8 cellular contexts compared by ENCODE assay signal in the genomic region with DNA sequence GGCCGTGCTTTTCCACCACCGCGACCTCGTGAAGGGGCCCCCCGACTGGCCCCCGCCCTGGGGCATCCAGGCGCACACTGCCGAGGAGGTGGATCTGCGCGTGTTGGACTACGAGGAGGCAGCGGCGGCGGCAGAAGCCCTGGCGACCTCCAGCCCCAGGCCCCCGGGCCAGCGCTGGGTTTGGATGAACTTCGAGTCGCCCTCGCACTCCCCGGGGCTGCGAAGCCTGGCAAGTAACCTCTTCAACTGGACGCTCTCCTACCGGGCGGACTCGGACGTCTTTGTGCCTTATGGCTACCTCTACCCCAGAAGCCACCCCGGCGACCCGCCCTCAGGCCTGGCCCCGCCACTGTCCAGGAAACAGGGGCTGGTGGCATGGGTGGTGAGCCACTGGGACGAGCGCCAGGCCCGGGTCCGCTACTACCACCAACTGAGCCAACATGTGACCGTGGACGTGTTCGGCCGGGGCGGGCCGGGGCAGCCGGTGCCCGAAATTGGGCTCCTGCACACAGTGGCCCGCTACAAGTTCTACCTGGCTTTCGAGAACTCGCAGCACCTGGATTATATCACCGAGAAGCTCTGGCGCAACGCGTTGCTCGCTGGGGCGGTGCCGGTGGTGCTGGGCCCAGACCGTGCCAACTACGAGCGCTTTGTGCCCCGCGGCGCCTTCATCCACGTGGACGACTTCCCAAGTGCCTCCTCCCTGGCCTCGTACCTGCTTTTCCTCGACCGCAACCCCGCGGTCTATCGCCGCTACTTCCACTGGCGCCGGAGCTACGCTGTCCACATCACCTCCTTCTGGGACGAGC. TPM values are rescaled to one million over a fixed set of nuclear protein-coding genes. Genes with fewer than 3 reads are reported as not detected.
DNase-seq lines count a peak whose midpoint lies in the region; ATAC-seq, FAIRE-seq and TF ChIP-seq lines count a peak whose summit lies in the region.

No MANE protein-coding gene starts in this region.

- H3K27ac ChIP-seq in CD4-positive, alpha-beta T cell (ENCODE audit: low read depth, low read length) = no peak overlapping the region
- H3K27ac ChIP-seq in vagina = peak overlapping the region; percentile 91

- in situ Hi-C loops in GM13976 (cut with MboI; ENCODE audit: low sequenced_read_pairs, unreplicated experiment) = loop anchor here (10.0 kb wide), 1 partner anchor 50 kb away; no protein-coding TSS in a partner anchor

- CTCF ChIA-PET in CD4-positive, alpha-beta T cell (lab: Charles Lee) = no interaction called here

- ATAC-seq in CD4-positive, alpha-beta T cell (ENCODE audit: poor library complexity) = no peak
- ATAC-seq in mucosa of descending colon (peak; percentile 15), HG02884 (IDR thresholded peaks at IDR 0.05; ENCODE audit: unreplicated experiment) (no peak)

- H3K4me3 ChIP-seq in mucosa of descending colon (peak overlapping the region; percentile 69), vagina (peak overlapping the region; percentile 60 to 97)

- TF ChIP-seq POLR2A in vagina (IDR thresholded peaks at IDR 0.05) = no peak

- no peak for TF ChIP-seq CTCF in CD4-positive, alpha-beta T cell (IDR thresholded peaks at IDR 0.05)
- TF ChIP-seq CTCF in mucosa of descending colon (IDR thresholded peaks at IDR 0.05) (no peak), vagina (IDR thresholded peaks at IDR 0.05) (no peak), GM13976 (IDR thresholded peaks at IDR 0.05; ENCODE audit: borderline replicate concordance, control extremely low read depth, extremely low read depth, insufficient read depth, missing control alignments) (no peak)

- peaks cover 39% of the 10 kb centered on the region for H3K4me1 ChIP-seq in mucosa of descending colon (ENCODE audit: low read depth)
- H3K4me1 ChIP-seq in vagina = peaks cover 54% of the 10 kb centered on the region

- H3K27me3 Mint-ChIP-seq in CD4-positive, alpha-beta T cell = no peaks in the 10 kb centered on the region

- FAIRE-seq in urothelium cell line (lab: Jason Lieb, UNC) = no peak

- no peaks in the 10 kb centered on the region for H3K9me3 Mint-ChIP-seq in CD4-positive, alpha-beta T cell

- DNase-seq in CD4-positive, alpha-beta T cell = peak in 1 of 10 experiments; percentile 2
- DNase-seq in NCI-H510A (lab: John Stamatoyannopoulos, UW) (peak; percentile 10), ecto neural progenitor cell (ENCODE audit: low spot score) (peak; percentile 70), mucosa of descending colon (peak; percentile 62 to 72 (median 72)), vagina (ENCODE audit: extremely low spot score in 2 of 2) (no peak), GM13976 (ENCODE audit: low spot score) (no peak), urothelium cell line (ENCODE audit: low spot score) (no peak)

- peaks cover 62% of the 10 kb centered on the region for H3K4me1 Mint-ChIP-seq in CD4-positive, alpha-beta T cell (ENCODE audit: low read depth)

- H3K9me3 ChIP-seq in CD4-positive, alpha-beta T cell (ENCODE audit: control insufficient read depth, low read length) = no peaks in the 10 kb centered on the region
- H3K9me3 ChIP-seq in mucosa of descending colon = no peaks in the 10 kb centered on the region
- no peaks in the 10 kb centered on the region for H3K9me3 ChIP-seq in vagina

- H3K36me3 Mint-ChIP-seq in CD4-positive, alpha-beta T cell (ENCODE audit: low read depth) = peaks cover 4% of the 10 kb centered on the region

- H3K27me3 ChIP-seq in CD4-positive, alpha-beta T cell (ENCODE audit: control insufficient read depth, insufficient read depth, low read length) = no peaks in the 10 kb centered on the region
- H3K27me3 ChIP-seq in vagina = no peaks in the 10 kb centered on the region

- POLR2A ChIA-PET in CD4-positive, alpha-beta T cell (lab: Charles Lee) = interaction anchor here (1.0 to 2.1 kb wide), 7 partner anchors 51 to 1245 kb away, joined by 3 to 10 read pairs (median 4); partner anchors contain the start of genes ANKRD49, ENDOD1, FAM76B and MED17

- intact Hi-C loops in CD4-positive, alpha-beta T cell (cut with DNase I, micrococcal nuclease) = loop anchor here in 1 of 2 experiments (5.0 kb wide), 4 partner anchors 48 to 1247 kb away; partner anchors contain the start of genes CEP57, CWC15, ENDOD1 and KDM4D
- intact Hi-C loops in mucosa of descending colon (cut with DNase I, micrococcal nuclease) (no loop called here), vagina (cut with DNase I) (no loop called here)

- H3K36me3 ChIP-seq in mucosa of descending colon (ENCODE audit: low read depth) (no peaks in the 10 kb centered on the region), vagina (no peaks in the 10 kb centered on the region)

- peak overlapping the region; percentile 81 for H3K4me3 Mint-ChIP-seq in CD4-positive, alpha-beta T cell

- peak overlapping the region; percentile 83 for H3K27ac Mint-ChIP-seq in CD4-positive, alpha-beta T cell

RNA-seq across cellular contexts. Expression of gene FUT4, which starts 1.3 kb away (rescaled TPM):
- 1 to 10 TPM; 4.3 to 5.1 TPM for total RNA-seq in CD4-positive, alpha-beta T cell
- total RNA-seq in mucosa of descending colon = 10 to 100 TPM; 13.9 to 23.5 (median 21.9) TPM
- total RNA-seq in vagina = 6.1 TPM

RNA-seq across cellular contexts. Expression of gene PIWIL4, which starts 22.1 kb away (rescaled TPM):
- total RNA-seq in CD4-positive, alpha-beta T cell = 1 to 10 TPM; 1.3 to 1.4 TPM
- 10 to 100 TPM in 1 of 3 donors, 1 to 10 TPM in 2; 5.0 to 11.5 (median 5.9) TPM for total RNA-seq in mucosa of descending colon
- 3.2 TPM for total RNA-seq in vagina

RNA-seq across cellular contexts. Expression of gene C11orf97, which starts 32.8 kb away (rescaled TPM):
- not detected for total RNA-seq in CD4-positive, alpha-beta T cell
- not detected for total RNA-seq in mucosa of descending colon
- total RNA-seq in vagina = not detected

RNA-seq across cellular contexts. Expression of gene ANKRD49, which starts 51.3 kb away (rescaled TPM):
- 10 to 100 TPM; 54.4 to 56.4 TPM for total RNA-seq in CD4-positive, alpha-beta T cell
- 10 to 100 TPM; 15.1 to 17.9 (median 16.3) TPM for total RNA-seq in mucosa of descending colon
- 12.5 TPM for total RNA-seq in vagina

RNA-seq across cellular contexts. Expression of gene MRE11, which starts 51.4 kb away (rescaled TPM):
- total RNA-seq in CD4-positive, alpha-beta T cell = 10 to 100 TPM; 17.0 to 18.6 TPM
- 10 to 100 TPM; 15.3 to 18.0 (median 16.9) TPM for total RNA-seq in mucosa of descending colon
- 40.5 TPM for total RNA-seq in vagina

Comparison
In these comparisons a context has a peak if more than half of its experiments do, and no peak if none do; other contexts are left out.
1. DNase-seq: peak in NCI-H510A (single experiment), ecto neural progenitor cell (single experiment) and mucosa of descending colon (3 of 3); none in vagina (0 of 2), GM13976 (single experiment) and urothelium cell line (single experiment).